ENCODE assay signal across 8 cellular contexts in the genomic region with DNA sequence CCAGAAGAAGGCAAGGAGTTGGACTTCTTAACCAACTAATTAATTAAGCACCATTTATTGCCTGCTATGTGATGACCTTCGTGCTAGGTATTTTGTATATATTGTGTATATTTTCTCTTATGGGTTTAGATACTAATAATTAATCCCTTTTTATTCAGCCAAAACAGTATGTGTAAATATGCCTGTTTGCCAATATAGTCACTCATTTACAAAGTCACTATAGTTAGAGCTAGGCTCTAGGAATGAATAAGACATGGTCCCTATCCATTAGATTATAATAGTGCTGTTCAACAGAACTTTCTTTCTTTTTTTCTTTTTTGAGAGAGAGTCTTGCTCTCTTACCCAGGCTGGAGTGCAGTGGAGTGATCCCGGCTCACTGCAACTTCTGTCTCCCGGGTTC. TPM values are rescaled to one million over a fixed set of nuclear protein-coding genes. Genes with fewer than 3 reads are reported as not detected.
"Had no signal": no experiment of that assay in that cellular context is flagged by ENCODE, and none has a peak within 500 bp of the region (broad histone marks: within the 10 kb centered on the region; RNA-seq: fewer than 3 reads in every experiment).

No MANE protein-coding gene starts in this region.

- H3K4me1 Mint-ChIP-seq: IgD-negative memory B cell had no signal

- H3K4me3 Mint-ChIP-seq: IgD-negative memory B cell had no signal

- ATAC-seq: K562 had no signal

- DNase-seq: IMR-90, KBM-7, KG1 had no signal

- H3K27ac Mint-ChIP-seq: IgD-negative memory B cell had no signal

- H3K27ac ChIP-seq: HL-60, KMS-11 had no signal

- H3K9ac ChIP-seq: KMS-11 had no signal

- H3K36me3 Mint-ChIP-seq: IgD-negative memory B cell had no signal

- FAIRE-seq: K562 had no signal

- H3K4me2 ChIP-seq: KMS-11 had no signal

- H3K4me3 ChIP-seq: K562 had no signal

RNA-seq across cellular contexts. Expression of a gene that starts 51.4 kb away (rescaled TPM):
- total RNA-seq: HT-29, K562 had no signal
